Comparison of ENCODE assay signal across 24 cellular contexts in genomic region chr6:104541411-104541810, GRCh38.
"Had no signal": no experiment of that assay in that cellular context is flagged by ENCODE, and none has a peak within 500 bp of the region (broad histone marks: within the 10 kb centered on the region; RNA-seq: fewer than 3 reads in every experiment).

No MANE protein-coding gene starts in this region.

- H3K36me3 ChIP-seq: lower lobe of right lung, neutrophil, right lobe of liver, stomach, WERI-Rb-1 had no signal

- H3K4me1 Mint-ChIP-seq: activated CD4-positive, alpha-beta T cell treated with anti-CD3 and anti-CD28 coated beads for 36 hours; activated naive CD8-positive, alpha-beta T cell treated with anti-CD3 and anti-CD28 coated beads, Interleukin-2, amount 10 ng/mL, durations not matched to agents 7 days and 5 days; activated T-helper 17 cell treated with anti-CD3 and anti-CD28 coated beads, Interleukin-2, amount 50 U/mL, for 72 hours; stimulated activated effector memory CD8-positive, alpha-beta T cell treated with anti-CD3 and anti-CD28 coated beads, Interleukin-12 subunit alpha, Interleukin-12 subunit beta, amount 100 ng/mL, for 72 hours had no signal

- DNase-seq: activated CD4-positive, alpha-beta T cell treated with anti-CD3 and anti-CD28 coated beads for 36 hours; activated CD4-positive, alpha-beta T cell treated with anti-CD3 and anti-CD28 coated beads, Interleukin-2, amount 50 U/mL, for 48 hours; activated naive CD4-positive, alpha-beta T cell treated with Interleukin-2 at 50 U/mL for 16 hours; activated naive CD8-positive, alpha-beta T cell treated with anti-CD3 and anti-CD28 coated beads, Interleukin-2, amount 10 ng/mL, durations not matched to agents 7 days and 5 days; activated T-cell treated with anti-CD3 and anti-CD28 coated beads for 4 hours; amygdala; body of pancreas; left colon; lower lobe of right lung; right lobe of liver; stimulated activated CD4-positive, alpha-beta T cell treated with anti-CD3 and anti-CD28 coated beads, Interleukin-4, amount 100 ng/mL, for 24 hours; stomach; T1000; testis; WERI-Rb-1 had no signal

- H3K4me3 Mint-ChIP-seq: activated CD4-positive, alpha-beta T cell treated with anti-CD3 and anti-CD28 coated beads for 36 hours; activated naive CD8-positive, alpha-beta T cell treated with anti-CD3 and anti-CD28 coated beads, Interleukin-2, amount 10 ng/mL, durations not matched to agents 7 days and 5 days; activated T-helper 17 cell treated with anti-CD3 and anti-CD28 coated beads, Interleukin-2, amount 50 U/mL, for 72 hours; mesothelial cell of epicardium; natural killer cell treated with Interleukin-12 subunit alpha and Interleukin-12 subunit beta and Interleukin-15 and Interleukin-18, amount 100 ng/mL, for 72 hours; stimulated activated effector memory CD8-positive, alpha-beta T cell treated with anti-CD3 and anti-CD28 coated beads, Interleukin-12 subunit alpha, Interleukin-12 subunit beta, amount 100 ng/mL, for 72 hours had no signal

- H3K27me3 ChIP-seq: body of pancreas, hepatocyte, neutrophil, right lobe of liver, stomach, testis had no signal

- H3K4me2 ChIP-seq: hepatocyte had no signal

- H3K9ac ChIP-seq: parathyroid adenoma had no signal

- FAIRE-seq: islet of Langerhans had no signal

- H3K4me3 ChIP-seq: body of pancreas, hepatocyte, lower lobe of right lung, right lobe of liver, stomach, testis had no signal

- H3K36me3 Mint-ChIP-seq: activated naive CD8-positive, alpha-beta T cell treated with anti-CD3 and anti-CD28 coated beads, Interleukin-2, amount 10 ng/mL, durations not matched to agents 7 days and 5 days; mesothelial cell of epicardium; natural killer cell treated with Interleukin-12 subunit alpha and Interleukin-12 subunit beta and Interleukin-15 and Interleukin-18, amount 100 ng/mL, for 72 hours; stimulated activated effector memory CD8-positive, alpha-beta T cell treated with anti-CD3 and anti-CD28 coated beads, Interleukin-12 subunit alpha, Interleukin-12 subunit beta, amount 100 ng/mL, for 72 hours had no signal

- H3K27ac Mint-ChIP-seq: activated CD4-positive, alpha-beta T cell treated with anti-CD3 and anti-CD28 coated beads for 36 hours; activated naive CD8-positive, alpha-beta T cell treated with anti-CD3 and anti-CD28 coated beads, Interleukin-2, amount 10 ng/mL, durations not matched to agents 7 days and 5 days; activated T-helper 17 cell treated with anti-CD3 and anti-CD28 coated beads, Interleukin-2, amount 50 U/mL, for 72 hours; mesothelial cell of epicardium; natural killer cell treated with Interleukin-12 subunit alpha and Interleukin-12 subunit beta and Interleukin-15 and Interleukin-18, amount 100 ng/mL, for 72 hours; stimulated activated effector memory CD8-positive, alpha-beta T cell treated with anti-CD3 and anti-CD28 coated beads, Interleukin-12 subunit alpha, Interleukin-12 subunit beta, amount 100 ng/mL, for 72 hours had no signal

- H3K4me1 ChIP-seq: body of pancreas, lower lobe of right lung, parathyroid adenoma, right lobe of liver, testis had no signal

- H3K9me3 Mint-ChIP-seq: activated naive CD8-positive, alpha-beta T cell treated with anti-CD3 and anti-CD28 coated beads, Interleukin-2, amount 10 ng/mL, durations not matched to agents 7 days and 5 days; activated T-helper 17 cell treated with anti-CD3 and anti-CD28 coated beads, Interleukin-2, amount 50 U/mL, for 72 hours; mesothelial cell of epicardium; natural killer cell treated with Interleukin-12 subunit alpha and Interleukin-12 subunit beta and Interleukin-15 and Interleukin-18, amount 100 ng/mL, for 72 hours; stimulated activated effector memory CD8-positive, alpha-beta T cell treated with anti-CD3 and anti-CD28 coated beads, Interleukin-12 subunit alpha, Interleukin-12 subunit beta, amount 100 ng/mL, for 72 hours had no signal

- H3K9me3 ChIP-seq: body of pancreas, lower lobe of right lung, neutrophil, right lobe of liver, stomach, testis had no signal

- H2AFZ ChIP-seq: hepatocyte, parathyroid adenoma had no signal

- H3K27ac ChIP-seq: body of pancreas, epithelial cell of prostate, hepatocyte, lower lobe of right lung, neutrophil, parathyroid adenoma, right lobe of liver, stomach, testis, WERI-Rb-1 had no signal
